ENCODE assay signal across 9 cellular contexts in the genomic region with DNA sequence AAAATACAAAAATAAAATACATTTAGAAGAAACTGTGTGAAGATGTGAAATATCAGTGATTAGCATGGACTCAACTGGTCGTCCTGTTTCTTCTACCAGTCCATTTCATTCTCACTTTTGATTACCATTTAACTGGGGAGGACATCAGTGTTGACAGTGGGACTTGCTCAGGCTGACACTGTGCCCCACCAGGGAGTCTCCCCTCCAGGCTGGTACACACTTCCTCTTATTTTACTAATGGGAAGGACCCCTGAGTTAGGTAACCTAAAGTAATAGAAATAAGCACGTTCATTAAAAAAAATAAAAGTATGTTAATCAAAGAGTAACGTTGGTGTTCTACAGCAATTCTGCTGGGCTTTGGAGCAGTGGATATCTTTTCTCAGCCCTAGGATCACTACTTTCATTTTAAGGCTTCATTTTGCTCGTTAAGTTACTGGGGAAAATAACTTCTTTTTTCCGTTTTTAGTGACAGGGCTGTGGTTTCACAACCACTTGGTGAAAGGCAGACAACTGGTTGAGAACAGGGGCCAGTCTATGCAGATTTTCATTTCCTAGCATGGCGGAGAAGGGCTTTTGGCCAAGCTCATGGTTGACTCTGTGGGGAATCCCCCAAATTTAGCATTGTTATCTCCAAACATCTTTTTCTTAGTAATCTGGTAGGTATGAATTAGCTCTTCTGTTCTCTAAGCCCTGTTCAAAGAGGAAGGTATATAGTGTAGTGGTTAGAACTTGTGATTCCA. TPM values are rescaled to one million over a fixed set of nuclear protein-coding genes. Genes with fewer than 3 reads are reported as not detected.
DNase-seq lines count a peak whose midpoint lies in the region; ATAC-seq and TF ChIP-seq lines count a peak whose summit lies in the region.
"Had no signal": no experiment of that assay in that cellular context is flagged by ENCODE, and none has a peak within 500 bp of the region (broad histone marks: within the 10 kb centered on the region; RNA-seq: fewer than 3 reads in every experiment).

No MANE protein-coding gene starts in this region.

- no peak overlapping the region for H3K4me3 ChIP-seq in transverse colon

- TF ChIP-seq POLR2A in transverse colon (IDR thresholded peaks at IDR 0.05), result no peak

- peak; percentile 68 for ATAC-seq in HG03520 (IDR thresholded peaks at IDR 0.05; ENCODE audit: unreplicated experiment)

- no peak for TF ChIP-seq EP300 in transverse colon (IDR thresholded peaks at IDR 0.05; ENCODE audit: low read depth)

- in situ Hi-C loops in transverse colon (cut with MboI; ENCODE audit: low pct_ligation_motif_present in 1 of 4, low pct_unique_long_range_greater_than_20kb in 1 of 4, low sequenced_read_pairs in 3 of 4), result no loop called here

- TF ChIP-seq CTCF in transverse colon (IDR thresholded peaks at IDR 0.05), result no peak

- WGBS in transverse colon (ENCODE audit: low coverage in 1 of 2), 2 donors, result 67 to 83% methylated on average over 6 of the region's 6 CpGs

- peaks cover 0 to 12% (median 2%) of the 10 kb centered on the region in 4 donors for H3K4me1 ChIP-seq in transverse colon

- H3K36me3 ChIP-seq in transverse colon, result no peaks in the 10 kb centered on the region

- H3K27ac ChIP-seq in transverse colon, result peak overlapping the region in 2 of 4 donors; percentile 1 to 71
- H3K27ac ChIP-seq: 22Rv1 had no signal

- no peaks in the 10 kb centered on the region for H3K27me3 ChIP-seq in transverse colon

- no peaks in the 10 kb centered on the region for H3K9me3 ChIP-seq in transverse colon

- DNase-seq in NK-92 treated with Interleukin-12 subunit alpha and Interleukin-12 subunit beta, amount 100 ng/mL, for 24 hours (lab: John Stamatoyannopoulos, UW), result peak; percentile 47
- DNase-seq in NK-92 (lab: John Stamatoyannopoulos, UW; ENCODE audit: unreplicated experiment) (no peak), medulla oblongata (ENCODE audit: extremely low spot score) (peak; percentile 55), mucosa of gallbladder (ENCODE audit: low spot score) (no peak), HK-2 (ENCODE audit: unreplicated experiment) (no peak), transverse colon (no peak)
- peak; percentile 52 to 57 for DNase-seq in activated CD4-positive, alpha-beta T cell treated with anti-CD3 and anti-CD28 coated beads, Interleukin-2, amount 50 U/mL, for 4 hours

- intact Hi-C loops in transverse colon (cut with DNase I; ENCODE audit: low total_unique reads), result no loop called here

RNA-seq across cellular contexts. Expression of gene SNX10, which starts 2.1 kb away (rescaled TPM):
- total RNA-seq in mucosa of gallbladder, result 5.4 TPM
- 1 to 10 TPM in 3 of 4 donors, not detected in 1; 1.5 to 5.9 (median 3.1) TPM for total RNA-seq in transverse colon

Comparison
In these comparisons a context has a peak if more than half of its experiments do, and no peak if none do; other contexts are left out.
1. DNase-seq: peak in NK-92 treated with Interleukin-12 subunit alpha and Interleukin-12 subunit beta, amount 100 ng/mL, for 24 hours (single experiment), activated CD4-positive, alpha-beta T cell treated with anti-CD3 and anti-CD28 coated beads, Interleukin-2, amount 50 U/mL, for 4 hours (2 of 2) and medulla oblongata (single experiment); none in NK-92 (single experiment), mucosa of gallbladder (single experiment), HK-2 (single experiment) and transverse colon (single experiment).